In the genomic region with DNA sequence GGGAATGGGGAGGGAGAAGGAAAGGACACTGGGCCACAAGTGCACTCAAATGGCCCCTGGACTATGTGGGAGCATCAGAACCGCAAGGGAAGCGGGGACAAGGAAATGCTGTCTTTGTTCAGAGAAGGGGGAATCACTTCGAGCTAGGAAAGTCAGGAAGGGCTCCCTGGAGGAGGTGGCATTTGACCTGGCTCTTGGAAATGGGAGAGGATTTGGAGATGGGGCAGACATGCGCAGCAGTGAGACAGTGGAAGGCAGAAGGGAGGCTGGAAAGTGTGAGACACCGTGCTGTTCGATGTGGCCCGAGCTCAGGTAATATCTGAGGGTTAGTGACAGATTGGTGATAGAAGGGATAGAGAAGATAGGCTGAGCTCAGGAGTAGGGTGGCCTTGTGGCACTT, we compare ENCODE assay signal across 2 cellular contexts.
A peak's percentile ranks its signal among the peaks of the same experiment; 100 is the strongest.
TF ChIP-seq lines count a peak whose summit lies in the region.

No MANE protein-coding gene starts in this region.

TF ChIP-seq in A549, 52 proteins besides CTCF, POLR2A, EP300 and RAD21:
- TF ChIP-seq, protein P1, sequence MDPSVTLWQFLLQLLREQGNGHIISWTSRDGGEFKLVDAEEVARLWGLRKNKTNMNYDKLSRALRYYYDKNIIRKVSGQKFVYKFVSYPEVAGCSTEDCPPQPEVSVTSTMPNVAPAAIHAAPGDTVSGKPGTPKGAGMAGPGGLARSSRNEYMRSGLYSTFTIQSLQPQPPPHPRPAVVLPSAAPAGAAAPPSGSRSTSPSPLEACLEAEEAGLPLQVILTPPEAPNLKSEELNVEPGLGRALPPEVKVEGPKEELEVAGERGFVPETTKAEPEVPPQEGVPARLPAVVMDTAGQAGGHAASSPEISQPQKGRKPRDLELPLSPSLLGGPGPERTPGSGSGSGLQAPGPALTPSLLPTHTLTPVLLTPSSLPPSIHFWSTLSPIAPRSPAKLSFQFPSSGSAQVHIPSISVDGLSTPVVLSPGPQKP (IDR thresholded peaks at IDR 0.05; ENCODE audit: low read depth, low read length), result no peak
- peak; percentile 42 for TF ChIP-seq ZFP36 (IDR thresholded peaks at IDR 0.05; ENCODE audit: borderline replicate concordance, partially characterized antibody)

TF ChIP-seq in K562, 482 proteins besides CTCF, POLR2A, EP300 and RAD21:
- TF ChIP-seq RBM39 (optimal IDR thresholded peaks at IDR 0.05; ENCODE audit: low read depth, low read length), result no peak
- TF ChIP-seq SMAD2 (IDR thresholded peaks at IDR 0.05; ENCODE audit: low read depth, low read length), result no peak
- no peak for TF ChIP-seq ZNF24 (IDR thresholded peaks at IDR 0.05)
- TF ChIP-seq NRF1 (conservative IDR thresholded peaks at IDR 0.05 in 1 of 2, IDR thresholded peaks at IDR 0.05 in 1 of 2), result peak; percentile 56 to 59
- TF ChIP-seq, protein P2, sequence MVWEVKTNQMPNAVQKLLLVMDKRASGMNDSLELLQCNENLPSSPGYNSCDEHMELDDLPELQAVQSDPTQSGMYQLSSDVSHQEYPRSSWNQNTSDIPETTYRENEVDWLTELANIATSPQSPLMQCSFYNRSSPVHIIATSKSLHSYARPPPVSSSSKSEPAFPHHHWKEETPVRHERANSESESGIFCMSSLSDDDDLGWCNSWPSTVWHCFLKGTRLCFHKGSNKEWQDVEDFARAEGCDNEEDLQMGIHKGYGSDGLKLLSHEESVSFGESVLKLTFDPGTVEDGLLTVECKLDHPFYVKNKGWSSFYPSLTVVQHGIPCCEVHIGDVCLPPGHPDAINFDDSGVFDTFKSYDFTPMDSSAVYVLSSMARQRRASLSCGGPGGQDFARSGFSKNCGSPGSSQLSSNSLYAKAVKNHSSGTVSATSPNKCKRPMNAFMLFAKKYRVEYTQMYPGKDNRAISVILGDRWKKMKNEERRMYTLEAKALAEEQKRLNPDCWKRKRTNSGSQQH (CRISPR knock-in tag; IDR thresholded peaks at IDR 0.05), result no peak
- TF ChIP-seq ZFP36 (IDR thresholded peaks at IDR 0.05; ENCODE audit: low read depth, low read length, partially characterized antibody), result peak; percentile 91
- no peak for TF ChIP-seq SOX6 (IDR thresholded peaks at IDR 0.05)
- TF ChIP-seq, protein P3, sequence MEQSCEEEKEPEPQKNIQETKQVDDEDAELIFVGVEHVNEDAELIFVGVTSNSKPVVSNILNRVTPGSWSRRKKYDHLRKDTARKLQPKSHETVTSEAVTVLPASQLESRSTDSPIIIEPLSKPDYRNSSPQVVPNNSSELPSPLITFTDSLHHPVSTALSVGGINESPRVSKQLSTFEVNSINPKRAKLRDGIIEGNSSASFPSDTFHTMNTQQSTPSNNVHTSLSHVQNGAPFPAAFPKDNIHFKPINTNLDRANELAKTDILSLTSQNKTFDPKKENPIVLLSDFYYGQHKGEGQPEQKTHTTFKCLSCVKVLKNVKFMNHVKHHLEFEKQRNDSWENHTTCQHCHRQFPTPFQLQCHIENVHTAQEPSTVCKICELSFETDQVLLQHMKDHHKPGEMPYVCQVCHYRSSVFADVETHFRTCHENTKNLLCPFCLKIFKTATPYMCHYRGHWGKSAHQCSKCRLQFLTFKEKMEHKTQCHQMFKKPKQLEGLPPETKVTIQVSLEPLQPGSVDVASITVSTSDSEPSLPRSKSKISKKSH (CRISPR knock-in tag; IDR thresholded peaks at IDR 0.05), result no peak
